12 cellular contexts compared by ENCODE assay signal in genomic region chr14:102183922-102184677, GRCh38. TPM values are rescaled to one million over a fixed set of nuclear protein-coding genes. Genes with fewer than 3 reads are reported as not detected.
DNase-seq lines count a peak whose midpoint lies in the region; ATAC-seq, FAIRE-seq and TF ChIP-seq lines count a peak whose summit lies in the region.
"Had no signal": no experiment of that assay in that cellular context is flagged by ENCODE, and none has a peak within 500 bp of the region (broad histone marks: within the 10 kb centered on the region; RNA-seq: fewer than 3 reads in every experiment).

No MANE protein-coding gene starts in this region.

- CTCF ChIA-PET in GM10248 (lab: Yijun Ruan, JAX) (interaction anchor here (0.8 to 1.2 kb wide), 3 partner anchors 13 to 130 kb away, joined by 3 to 4 read pairs (median 3); no protein-coding TSS in a partner anchor), K562 (lab: Yijun Ruan, JAX; ENCODE audit: low intra/inter-chr PET ratio) (no interaction called here)

- H3K4me3 ChIP-seq in H7 (ENCODE audit: insufficient read depth, low read depth, low read length) (no peak overlapping the region), K562 (no peak overlapping the region), body of pancreas (no peak overlapping the region)

- H3K9me1 ChIP-seq in K562 (ENCODE audit: control insufficient read depth, insufficient read depth, low read length) = peaks cover 3% of the 10 kb centered on the region

- H3K4me1 ChIP-seq in K562 (replicated peaks in 1 of 2; ENCODE audit: control insufficient read depth in 2 of 2, insufficient read depth in 2 of 2, low read length in 2 of 2) = peaks cover 0 to 24% of the 10 kb centered on the region in 2 experiments; a peak in 3 of 5 replicates
- peaks cover 45% of the 10 kb centered on the region for H3K4me1 ChIP-seq in body of pancreas

- no TSS peak for BruUV-seq in K562 (replicated peaks; lab: Mats Ljungman, UMichigan)

- TF ChIP-seq RAD21 in K562 (CRISPR knock-in tag; conservative IDR thresholded peaks at IDR 0.05 in 1 of 2, IDR thresholded peaks at IDR 0.05 in 1 of 2) = no peak

- ATAC-seq in K562 (no peak), body of pancreas (no peak)

- no peaks in the 10 kb centered on the region for H3K36me3 ChIP-seq in H7 (replicated peaks; ENCODE audit: control insufficient read depth, insufficient read depth, low read length)
- peaks cover 3% of the 10 kb centered on the region; the same call in 1 of the 3 replicates for H3K36me3 ChIP-seq in K562 (ENCODE audit: control insufficient read depth, insufficient read depth, low read length)
- H3K36me3 ChIP-seq in body of pancreas (replicated peaks in 1 of 2; ENCODE audit: insufficient read depth in 1 of 2, low read depth in 2 of 2) = no peaks in the 10 kb centered on the region

- H4K20me1 ChIP-seq in K562 (replicated peaks; ENCODE audit: control insufficient read depth, insufficient read depth, low read length) = no peaks in the 10 kb centered on the region; the same call in 1 of the 2 replicates

- no peak overlapping the region for H3K9ac ChIP-seq in K562 (ENCODE audit: insufficient read depth in 1 of 2, low read depth in 2 of 2, low read length in 2 of 2)

- DNase-seq in GM10248 (ENCODE audit: extremely low spot score) (peak; percentile 58), H7 (peak; percentile 27), K562 (ENCODE audit: extremely low read depth in 1 of 4, low spot score in 3 of 4) (no peak), body of pancreas (no peak), middle frontal gyrus (ENCODE audit: extremely low spot score, low spot score) (no peak), DMS 273 treated with DMSO at 0.1 percent for 48 hours (lab: John Stamatoyannopoulos, UW) (no peak)
- DNase-seq in stimulated activated CD4-positive, alpha-beta T cell treated with anti-CD3 and anti-CD28 coated beads, Interleukin-2, amount 100 ng/mL, for 48 hours = peak; percentile 11 to 17
- DNase-seq: CD8-positive, alpha-beta memory T cell; mammary epithelial cell; NCI-H1436; Right ventricle myocardium superior had no signal

- POLR2A ChIA-PET in GM10248 (lab: Yijun Ruan, JAX) = no interaction called here
- POLR2A ChIA-PET in K562 (lab: Yijun Ruan, JAX) = interaction anchor here (0.5 kb wide), 2 partner anchors 73 to 542 kb away, joined by 3 read pairs; no protein-coding TSS in a partner anchor

- H3K9me3 ChIP-seq in K562 (replicated peaks; ENCODE audit: control insufficient read depth, insufficient read depth, low read depth, low read length) (no peaks in the 10 kb centered on the region), body of pancreas (no peaks in the 10 kb centered on the region)

- H3K4me2 ChIP-seq in K562 (ENCODE audit: insufficient read depth, low read length) = no peak overlapping the region

- H3K79me2 ChIP-seq in K562 (ENCODE audit: control insufficient read depth, insufficient read depth, low read length) = peaks cover 73% of the 10 kb centered on the region

- WGBS in K562 (ENCODE audit: insufficient coverage, low coverage, missing lambda C conversion rate) = 96% methylated on average over 5 of the region's 7 CpGs
- 87 to 93% methylated on average over 7 of the region's 7 CpGs for WGBS in body of pancreas, 2 donors

- TF ChIP-seq EP300 in K562 (IDR thresholded peaks at IDR 0.05; ENCODE audit: low read length) = no peak

- TF ChIP-seq POLR2A in K562 (conservative IDR thresholded peaks at IDR 0.05) (no peak), body of pancreas (IDR thresholded peaks at IDR 0.05) (no peak)

- no peak overlapping the region for H3K27ac ChIP-seq in K562 (ENCODE audit: extremely low read depth, low read depth, low read length)
- no peak overlapping the region for H3K27ac ChIP-seq in body of pancreas

- in situ Hi-C loops in K562 (cut with MboI) = no loop called here

- no peak for FAIRE-seq in K562 (lab: Jason Lieb, UNC)
- FAIRE-seq: colon had no signal

- no peak overlapping the region for H2AFZ ChIP-seq in K562 (ENCODE audit: low read depth, low read length)

- H3K27me3 ChIP-seq in H7 (ENCODE audit: control insufficient read depth, insufficient read depth, low read length) (no peaks in the 10 kb centered on the region), K562 (ENCODE audit: control insufficient read depth in 2 of 2, insufficient read depth in 2 of 2, low read length in 2 of 2) (no peaks in the 10 kb centered on the region), body of pancreas (no peaks in the 10 kb centered on the region)

- TF ChIP-seq CTCF in GM10248 (IDR thresholded peaks at IDR 0.05; ENCODE audit: control extremely low read depth, extremely low read depth, low read depth, missing control alignments) = no peak
- no peak for TF ChIP-seq CTCF in K562 (IDR thresholded peaks at IDR 0.05 in 2 of 3, conservative IDR thresholded peaks at IDR 0.05 in 1 of 3; ENCODE audit: insufficient read depth in 2 of 3, low read depth in 1 of 3, low read length in 3 of 3)
- no peak for TF ChIP-seq CTCF in body of pancreas (IDR thresholded peaks at IDR 0.05)

- intact Hi-C loops in K562 (cut with micrococcal nuclease) = no loop called here
- intact Hi-C loops in body of pancreas (cut with DNase I) = no loop called here

TF ChIP-seq in K562, 482 proteins besides CTCF, POLR2A, EP300 and RAD21 (continues in another document):
- TF ChIP-seq C11orf30 (IDR thresholded peaks at IDR 0.05; ENCODE audit: low read depth) (peak; percentile 27; the same call in 1 of the 2 replicates), PKNOX1 (IDR thresholded peaks at IDR 0.05) (no peak), SAFB (IDR thresholded peaks at IDR 0.05; ENCODE audit: borderline replicate concordance, low read depth, low read length) (no peak), TAF15 (IDR thresholded peaks at IDR 0.05; ENCODE audit: low read depth, low read length) (no peak), HBP1 (CRISPR knock-in tag; IDR thresholded peaks at IDR 0.05) (no peak), ZNF316 (IDR thresholded peaks at IDR 0.05) (peak; percentile 63), THRA (IDR thresholded peaks at IDR 0.05) (no peak), PURB (CRISPR knock-in tag; IDR thresholded peaks at IDR 0.05; ENCODE audit: low read depth) (no peak), EHMT2 (IDR thresholded peaks at IDR 0.05) (no peak), ARID1B (IDR thresholded peaks at IDR 0.05) (no peak), ZFP1 (CRISPR knock-in tag; IDR thresholded peaks at IDR 0.05) (no peak), ZEB2 (IDR thresholded peaks at IDR 0.05) (no peak)

RNA-seq across cellular contexts. Expression of gene WDR20, which starts 44.4 kb away (rescaled TPM):
- 14.7 and 16.5 TPM in 2 replicates for total RNA-seq in H7 (2014; rRNA removed; shearing (Covaris generic))
- total RNA-seq in K562 (2011; cell fraction: chromatin; rRNA removed; ENCODE audit: low replicate concordance) = 40.2 and 51.8 TPM in 2 replicates
- total RNA-seq in K562 (2011; cell fraction: nucleolus; rRNA removed) = 22.0 and 24.1 TPM in 2 replicates
- 41.4 and 49.4 TPM in 2 replicates for total RNA-seq in K562 (2011; cell fraction: nucleoplasm; rRNA removed)
- 8.0 and 9.6 TPM in 2 replicates for total RNA-seq in K562 (2014; rRNA removed)
- 12.1 and 13.9 TPM in 2 replicates for total RNA-seq in K562 (2014; rRNA removed; fragmentation: Illumina TruSeq; extraction: Trizol)
- 14.7 and 15.3 TPM in 2 replicates for total RNA-seq in K562 (2015; rRNA removed; fragmentation: Illumina TruSeq; extraction: Trizol)
- total RNA-seq in K562 (2021) = 13.3 and 16.6 TPM in 2 replicates
- polyA plus RNA-seq in K562 (2011; rRNA removed) = 10.0 and 11.8 TPM in 2 replicates
- polyA plus RNA-seq in K562 (2011; cell fraction: cytosol; rRNA removed) = 8.6 and 8.7 TPM in 2 replicates
- 12.1 and 12.4 TPM in 2 replicates for polyA plus RNA-seq in K562 (2011; cell fraction: nucleus; rRNA removed)
- polyA plus RNA-seq in K562 (2012) = 7.8 and 9.6 TPM in 2 replicates
- polyA plus RNA-seq in K562 (2014; fragmentation: Illumina TruSeq; extraction: Trizol) = 10.2 and 10.5 TPM in 2 replicates
- polyA plus RNA-seq in K562 (2014; fragmentation: Nextera tagmentation; extraction: Ambion mirVana) = 10 to 100 TPM in 1 of 2 experiments, 1 to 10 TPM in 1; 7.0 to 12.1 TPM
- polyA plus RNA-seq in K562 (2014; rRNA removed) = 9.4 and 11.7 TPM in 2 replicates
- polyA minus RNA-seq in K562 (2011; rRNA and poly(A)+ RNA removed) = 23.3 and 23.9 TPM in 2 replicates
- 11.5 and 17.4 TPM in 2 replicates for polyA minus RNA-seq in K562 (2011; cell fraction: cytosol; rRNA and poly(A)+ RNA removed)
- polyA minus RNA-seq in K562 (2011; cell fraction: nucleus; rRNA and poly(A)+ RNA removed) = 7.7 and 15.2 TPM in 2 replicates
- 10 to 100 TPM; 12.2 to 15.5 TPM for total RNA-seq in body of pancreas

Comparison
In these comparisons a context has a peak if more than half of its experiments do, and no peak if none do; other contexts are left out.
1. DNase-seq: peak in GM10248 (single experiment), H7 (single experiment) and stimulated activated CD4-positive, alpha-beta T cell treated with anti-CD3 and anti-CD28 coated beads, Interleukin-2, amount 100 ng/mL, for 48 hours (2 of 2); none in K562 (0 of 4), body of pancreas (0 of 4), middle frontal gyrus (single experiment) and DMS 273 treated with DMSO at 0.1 percent for 48 hours (single experiment).